ENCODE assay signal across 29 cellular contexts in the genomic region with DNA sequence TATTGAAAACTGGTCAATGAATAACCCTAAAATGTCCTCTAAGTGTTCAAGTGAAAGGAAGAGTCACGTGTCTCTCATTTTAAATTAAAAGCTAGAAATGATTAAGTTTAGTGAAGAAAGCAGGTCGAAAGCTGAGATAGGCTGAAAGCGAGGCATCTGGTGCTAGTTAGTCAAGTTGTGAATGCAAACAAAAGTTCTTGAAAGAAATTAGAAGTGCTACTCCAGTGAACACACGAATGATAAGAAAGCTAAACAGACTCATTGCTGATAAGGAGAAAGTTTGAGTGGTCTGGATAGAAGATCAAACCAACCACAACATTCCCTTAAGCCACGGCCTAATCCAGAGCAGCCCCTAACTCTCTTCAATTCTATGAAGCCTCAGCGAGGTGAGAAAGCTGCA.
"Had no signal": no experiment of that assay in that cellular context is flagged by ENCODE, and none has a peak within 500 bp of the region (broad histone marks: within the 10 kb centered on the region; RNA-seq: fewer than 3 reads in every experiment).

No MANE protein-coding gene starts in this region.

- H3K36me3 ChIP-seq: adrenal gland, cardiac muscle cell, colonic mucosa had no signal

- H3K4me1 Mint-ChIP-seq: activated CD4-positive, alpha-beta T cell treated with anti-CD3 and anti-CD28 coated beads for 36 hours; activated CD4-positive, alpha-beta T cell treated with anti-CD3 and anti-CD28 coated beads, Interleukin-2, amount 10 ng/mL, durations not matched to agents 24 days and 14 days; activated CD8-positive, alpha-beta memory T cell treated with anti-CD3 and anti-CD28 coated beads, Interleukin-2, amount 10 ng/mL, durations not matched to agents 7 days and 5 days; activated naive CD4-positive, alpha-beta T cell treated with anti-CD3 and anti-CD28 coated beads, Interleukin-2, amount 50 U/mL, for 24 hours; activated naive CD8-positive, alpha-beta T cell treated with anti-CD3 and anti-CD28 coated beads for 36 hours; activated naive CD8-positive, alpha-beta T cell treated with anti-CD3 and anti-CD28 coated beads, Interleukin-2, amount 50 U/mL, for 24 hours had no signal

- ATAC-seq: activated CD4-positive, alpha-beta T cell treated with anti-CD3 and anti-CD28 coated beads for 36 hours; activated CD8-positive, alpha-beta memory T cell treated with anti-CD3 and anti-CD28 coated beads, Interleukin-2, amount 10 ng/mL, durations not matched to agents 7 days and 5 days; activated CD8-positive, alpha-beta T cell treated with anti-CD3 and anti-CD28 coated beads, Interleukin-2, amount 10 ng/mL, durations not matched to agents 7 days and 5 days; activated naive CD8-positive, alpha-beta T cell treated with anti-CD3 and anti-CD28 coated beads, Interleukin-2, amount 50 U/mL, for 24 hours; body of pancreas had no signal

- H3K27ac Mint-ChIP-seq: activated CD4-positive, alpha-beta memory T cell treated with anti-CD3 and anti-CD28 coated beads for 36 hours; activated CD4-positive, alpha-beta T cell treated with anti-CD3 and anti-CD28 coated beads for 36 hours; activated CD4-positive, alpha-beta T cell treated with anti-CD3 and anti-CD28 coated beads, Interleukin-2, amount 10 ng/mL, durations not matched to agents 24 days and 14 days; activated CD8-positive, alpha-beta memory T cell treated with anti-CD3 and anti-CD28 coated beads, Interleukin-2, amount 10 ng/mL, durations not matched to agents 7 days and 5 days; activated CD8-positive, alpha-beta T cell treated with anti-CD3 and anti-CD28 coated beads, Interleukin-2, amount 10 ng/mL, durations not matched to agents 7 days and 5 days; activated naive CD4-positive, alpha-beta T cell treated with anti-CD3 and anti-CD28 coated beads for 36 hours; activated naive CD4-positive, alpha-beta T cell treated with anti-CD3 and anti-CD28 coated beads, Interleukin-2, amount 50 U/mL, for 24 hours; activated naive CD8-positive, alpha-beta T cell treated with anti-CD3 and anti-CD28 coated beads for 36 hours; activated naive CD8-positive, alpha-beta T cell treated with anti-CD3 and anti-CD28 coated beads, Interleukin-2, amount 50 U/mL, for 24 hours; activated T-helper 1 cell treated with anti-CD3 and anti-CD28 coated beads, Interleukin-12 subunit alpha, Interleukin-12 subunit beta, Interleukin-2, Interleukin-4 antibody, amounts not matched to agents 30 ng/mL and 10 ng/mL and 1 ng/mL, durations not matched to agents 14 hours and 24 hours and 36 hours; activated T-helper 2 cell treated with anti-CD3 and anti-CD28 coated beads, Interferon-gamma antibody, Interleukin-2, Interleukin-4, amounts not matched to agents 10 μg/mL and 5 μg/mL and 100 μg/mL, durations not matched to agents 14 hours and 24 hours and 36 hours had no signal

- H3K27me3 Mint-ChIP-seq: activated CD4-positive, alpha-beta T cell treated with anti-CD3 and anti-CD28 coated beads, Interleukin-2, amount 10 ng/mL, durations not matched to agents 24 days and 14 days; activated CD8-positive, alpha-beta memory T cell treated with anti-CD3 and anti-CD28 coated beads, Interleukin-2, amount 10 ng/mL, durations not matched to agents 7 days and 5 days; activated naive CD8-positive, alpha-beta T cell treated with anti-CD3 and anti-CD28 coated beads for 36 hours; activated naive CD8-positive, alpha-beta T cell treated with anti-CD3 and anti-CD28 coated beads, Interleukin-2, amount 50 U/mL, for 24 hours had no signal

- H3K4me3 Mint-ChIP-seq: activated CD4-positive, alpha-beta memory T cell treated with anti-CD3 and anti-CD28 coated beads for 36 hours; activated CD4-positive, alpha-beta T cell treated with anti-CD3 and anti-CD28 coated beads for 36 hours; activated CD4-positive, alpha-beta T cell treated with anti-CD3 and anti-CD28 coated beads, Interleukin-2, amount 10 ng/mL, durations not matched to agents 24 days and 14 days; activated CD8-positive, alpha-beta memory T cell treated with anti-CD3 and anti-CD28 coated beads, Interleukin-2, amount 10 ng/mL, durations not matched to agents 7 days and 5 days; activated CD8-positive, alpha-beta T cell treated with anti-CD3 and anti-CD28 coated beads, Interleukin-2, amount 10 ng/mL, durations not matched to agents 7 days and 5 days; activated naive CD4-positive, alpha-beta T cell treated with anti-CD3 and anti-CD28 coated beads for 36 hours; activated naive CD4-positive, alpha-beta T cell treated with anti-CD3 and anti-CD28 coated beads, Interleukin-2, amount 50 U/mL, for 24 hours; activated naive CD8-positive, alpha-beta T cell treated with anti-CD3 and anti-CD28 coated beads for 36 hours; activated naive CD8-positive, alpha-beta T cell treated with anti-CD3 and anti-CD28 coated beads, Interleukin-2, amount 50 U/mL, for 24 hours; activated T-helper 1 cell treated with anti-CD3 and anti-CD28 coated beads, Interleukin-12 subunit alpha, Interleukin-12 subunit beta, Interleukin-2, Interleukin-4 antibody, amounts not matched to agents 30 ng/mL and 10 ng/mL and 1 ng/mL, durations not matched to agents 14 hours and 24 hours and 36 hours had no signal

- H3K4me3 ChIP-seq: adrenal gland, body of pancreas, cardiac muscle cell, colonic mucosa had no signal

- H3K9me3 ChIP-seq: adrenal gland, body of pancreas, colonic mucosa had no signal

- H3K9me3 Mint-ChIP-seq: activated CD4-positive, alpha-beta memory T cell treated with anti-CD3 and anti-CD28 coated beads for 36 hours; activated CD4-positive, alpha-beta T cell treated with anti-CD3 and anti-CD28 coated beads, Interleukin-2, amount 10 ng/mL, durations not matched to agents 24 days and 14 days; activated naive CD4-positive, alpha-beta T cell treated with anti-CD3 and anti-CD28 coated beads for 36 hours; activated naive CD4-positive, alpha-beta T cell treated with anti-CD3 and anti-CD28 coated beads, Interleukin-2, amount 50 U/mL, for 24 hours; activated naive CD8-positive, alpha-beta T cell treated with anti-CD3 and anti-CD28 coated beads for 36 hours; activated naive CD8-positive, alpha-beta T cell treated with anti-CD3 and anti-CD28 coated beads, Interleukin-2, amount 50 U/mL, for 24 hours; activated T-helper 1 cell treated with anti-CD3 and anti-CD28 coated beads, Interleukin-12 subunit alpha, Interleukin-12 subunit beta, Interleukin-2, Interleukin-4 antibody, amounts not matched to agents 30 ng/mL and 10 ng/mL and 1 ng/mL, durations not matched to agents 14 hours and 24 hours and 36 hours; activated T-helper 2 cell treated with anti-CD3 and anti-CD28 coated beads, Interferon-gamma antibody, Interleukin-2, Interleukin-4, amounts not matched to agents 10 μg/mL and 5 μg/mL and 100 μg/mL, durations not matched to agents 14 hours and 24 hours and 36 hours had no signal

- H3K36me3 Mint-ChIP-seq: activated CD4-positive, alpha-beta memory T cell treated with anti-CD3 and anti-CD28 coated beads for 36 hours; activated CD8-positive, alpha-beta memory T cell treated with anti-CD3 and anti-CD28 coated beads, Interleukin-2, amount 10 ng/mL, durations not matched to agents 7 days and 5 days; activated naive CD4-positive, alpha-beta T cell treated with anti-CD3 and anti-CD28 coated beads, Interleukin-2, amount 50 U/mL, for 24 hours; activated naive CD8-positive, alpha-beta T cell treated with anti-CD3 and anti-CD28 coated beads for 36 hours had no signal

- H3K27ac ChIP-seq: adrenal gland, body of pancreas, cardiac muscle cell, colonic mucosa, epithelial cell of prostate had no signal

- DNase-seq: activated CD4-positive, alpha-beta memory T cell treated with anti-CD3 and anti-CD28 coated beads for 36 hours; activated CD4-positive, alpha-beta T cell treated with anti-CD3 and anti-CD28 coated beads for 36 hours; activated CD4-positive, alpha-beta T cell treated with anti-CD3 and anti-CD28 coated beads, Interleukin-2, amount 10 ng/mL, durations not matched to agents 24 days and 14 days; activated CD4-positive, CD25-positive, alpha-beta regulatory T cell; activated CD4-positive, CD25-positive, alpha-beta regulatory T cell treated with anti-CD3 and anti-CD28 coated beads, Interleukin-2, amount 50 U/mL, for 72 hours; activated CD8-positive, alpha-beta memory T cell treated with anti-CD3 and anti-CD28 coated beads, Interleukin-2, amount 10 ng/mL, durations not matched to agents 7 days and 5 days; activated CD8-positive, alpha-beta memory T cell treated with anti-CD3 and anti-CD28 coated beads, Interleukin-2, amount 50 U/mL, for 4 hours; activated CD8-positive, alpha-beta T cell treated with anti-CD3 and anti-CD28 coated beads, Interleukin-2, amount 10 ng/mL, durations not matched to agents 7 days and 5 days; activated effector memory CD4-positive, alpha-beta T cell treated with anti-CD3 and anti-CD28 coated beads, Interleukin-2, amount 50 U/mL, for 16 hours; activated naive CD4-positive, alpha-beta T cell treated with anti-CD3 and anti-CD28 coated beads for 36 hours; activated naive CD8-positive, alpha-beta T cell treated with anti-CD3 and anti-CD28 coated beads for 36 hours; activated naive CD8-positive, alpha-beta T cell treated with anti-CD3 and anti-CD28 coated beads, Interleukin-2, amount 50 U/mL, for 24 hours; activated T-cell treated with anti-CD3 and anti-CD28 coated beads, Interleukin-2, amount 50 U/mL, for 1 hour; activated T-cell treated with anti-CD3 and anti-CD28 coated beads, Interleukin-2, amount 50 U/mL, for 48 hours; adrenal gland; amygdala; aorta; body of pancreas; central memory CD4-positive, alpha-beta T cell; cerebellar nuclear complex; colonic mucosa; effector CD8-positive, alpha-beta T cell; foreskin fibroblast; T-helper 2 cell had no signal

- H3K4me1 ChIP-seq: adrenal gland, body of pancreas, colonic mucosa had no signal

- H3K27me3 ChIP-seq: adrenal gland, body of pancreas, colonic mucosa had no signal
